11 cellular contexts compared by ENCODE assay signal in genomic region chr9:131227112-131228058, GRCh38. TPM values are rescaled to one million over a fixed set of nuclear protein-coding genes. Genes with fewer than 3 reads are reported as not detected.
DNase-seq lines count a peak whose midpoint lies in the region; TF ChIP-seq lines count a peak whose summit lies in the region.
"Had no signal": no experiment of that assay in that cellular context is flagged by ENCODE, and none has a peak within 500 bp of the region (broad histone marks: within the 10 kb centered on the region; RNA-seq: fewer than 3 reads in every experiment).

No MANE protein-coding gene starts in this region.

- intact Hi-C loops in cardiac septum (cut with DNase I): loop anchor here (5.0 kb wide), 1 partner anchor 35 kb away; no protein-coding TSS in a partner anchor

- no peaks in the 10 kb centered on the region for H3K9me3 ChIP-seq in cardiac muscle cell (ENCODE audit: low read depth)
- H3K9me3 ChIP-seq in hepatocyte (ENCODE audit: low read depth): no peaks in the 10 kb centered on the region
- H3K9me3 ChIP-seq in tibial nerve: no peaks in the 10 kb centered on the region

- H3K9me2 ChIP-seq in hepatocyte (replicated peaks; ENCODE audit: insufficient read depth): no peaks in the 10 kb centered on the region

- H4K20me1 ChIP-seq in hepatocyte (ENCODE audit: insufficient read depth, poor library complexity, severe bottlenecking): no peaks in the 10 kb centered on the region

- H3K36me3 ChIP-seq in cardiac muscle cell (peaks cover 3% of the 10 kb centered on the region), hepatocyte (replicated peaks; ENCODE audit: insufficient read depth, low read depth) (no peaks in the 10 kb centered on the region), tibial nerve (peaks cover 0 to 72% (median 17%) of the 10 kb centered on the region in 3 donors)

- H3K4me3 ChIP-seq in cardiac muscle cell (no peak overlapping the region), hepatocyte (no peak overlapping the region), tibial nerve (peak overlapping the region in 1 of 4 donors; percentile 40)

- no peaks in the 10 kb centered on the region for H3K79me2 ChIP-seq in hepatocyte

- H3K27ac ChIP-seq in cardiac muscle cell (peak overlapping the region; percentile 48), hepatocyte (no peak overlapping the region), tibial nerve (peak overlapping the region in 2 of 4 donors; percentile 39 to 48), caudate nucleus (ENCODE audit: low read depth, low read length) (no peak overlapping the region)

- TF ChIP-seq CTCF in cardiac muscle cell (IDR thresholded peaks at IDR 0.05; ENCODE audit: low read depth, low read length): no peak
- no peak for TF ChIP-seq CTCF in hepatocyte (IDR thresholded peaks at IDR 0.05; ENCODE audit: poor library complexity)
- no peak for TF ChIP-seq CTCF in tibial nerve (IDR thresholded peaks at IDR 0.05)

- H2AFZ ChIP-seq in hepatocyte: no peak overlapping the region

- no peak for TF ChIP-seq EP300 in tibial nerve (IDR thresholded peaks at IDR 0.05)

- 73% methylated on average over 10 of the region's 10 CpGs for WGBS in hepatocyte (ENCODE audit: low lambda C conversion rate, missing lambda C conversion rate)
- 41 to 45% methylated on average over 10 of the region's 10 CpGs for WGBS in tibial nerve, 2 donors

- no peaks in the 10 kb centered on the region for H3K27me3 ChIP-seq in cardiac muscle cell
- no peaks in the 10 kb centered on the region for H3K27me3 ChIP-seq in hepatocyte
- H3K27me3 ChIP-seq in tibial nerve: no peaks in the 10 kb centered on the region

- no peak for TF ChIP-seq POLR2A in tibial nerve (IDR thresholded peaks at IDR 0.05)

- peaks cover 36% of the 10 kb centered on the region for H3K4me1 ChIP-seq in cardiac muscle cell (ENCODE audit: low read depth)
- peaks cover 12% of the 10 kb centered on the region for H3K4me1 ChIP-seq in hepatocyte (ENCODE audit: insufficient read depth)
- peaks cover 0 to 14% (median 7%) of the 10 kb centered on the region in 4 donors for H3K4me1 ChIP-seq in tibial nerve

- H3K4me2 ChIP-seq in hepatocyte: no peak overlapping the region

- DNase-seq in cardiac muscle cell (ENCODE audit: low read depth in 1 of 2, low spot score in 1 of 2): peak; percentile 27 to 48
- no peak for DNase-seq in cardiac septum (ENCODE audit: low spot score)
- DNase-seq in NCI-H774 (lab: John Stamatoyannopoulos, UW): peak; percentile 23
- peak; percentile 37 for DNase-seq in hepatocyte (ENCODE audit: low spot score)
- peak; percentile 31 to 58 for DNase-seq in tibial nerve (ENCODE audit: low spot score in 2 of 2)
- DNase-seq in stimulated activated CD4-positive, alpha-beta T cell treated with anti-CD3 and anti-CD28 coated beads, Interleukin-4, amount 100 ng/mL, for 24 hours: no peak
- DNase-seq in caudate nucleus (lab: John Stamatoyannopoulos, UW): no peak
- no peak for DNase-seq in glomerular visceral epithelial cell (ENCODE audit: extremely low spot score)
- DNase-seq: CD4-positive, CD25-positive, alpha-beta regulatory T cell; mesendoderm; PC-3 had no signal

RNA-seq across cellular contexts. Expression of gene FAM78A, which starts 48.9 kb away (rescaled TPM):
- total RNA-seq in cardiac muscle cell (39.6 and 42.6 TPM in 2 replicates), cardiac septum (27.2 TPM), hepatocyte (0.27 and 0.52 TPM in 2 replicates), tibial nerve (1 to 10 TPM; 2.5 to 4.8 (median 4.2) TPM)
- polyA plus RNA-seq in cardiac muscle cell (21.5 and 29.5 TPM in 2 replicates), hepatocyte (0.61 TPM in 1 of 2 replicates, not detected in the other)

Comparison
In these comparisons a context has a peak if more than half of its experiments do, and no peak if none do; other contexts are left out.
1. DNase-seq: peak in cardiac muscle cell (2 of 2), NCI-H774 (single experiment), hepatocyte (single experiment) and tibial nerve (2 of 2); none in cardiac septum (single experiment), stimulated activated CD4-positive, alpha-beta T cell treated with anti-CD3 and anti-CD28 coated beads, Interleukin-4, amount 100 ng/mL, for 24 hours (single experiment), caudate nucleus (0 of 61) and glomerular visceral epithelial cell (single experiment).